ENCODE assay signal across 1 cellular context in genomic region chr12:93591137-93591868, GRCh38.
TF ChIP-seq lines count a peak whose summit lies in the region.

No MANE protein-coding gene starts in this region.

TF ChIP-seq in K562, 482 proteins besides CTCF, POLR2A, EP300 and RAD21 (continued from another document and continues in another):
- TF ChIP-seq NKRF (IDR thresholded peaks at IDR 0.05; ENCODE audit: borderline replicate concordance) (no peak; the same call in 1 of the 2 replicates), HDAC1 (IDR thresholded peaks at IDR 0.05) (peak in 1 of 2 experiments; percentile 85; a peak in 1 of 4 replicates), ZBTB40 (IDR thresholded peaks at IDR 0.05) (peak; percentile 57), ZBTB40 (CRISPR knock-in tag; IDR thresholded peaks at IDR 0.05) (no peak), SLC30A9 (CRISPR knock-in tag; IDR thresholded peaks at IDR 0.05) (no peak), SNRNP70 (optimal IDR thresholded peaks at IDR 0.05; ENCODE audit: low read depth, low read length) (no peak), TFE3 (CRISPR knock-in tag; IDR thresholded peaks at IDR 0.05) (no peak), ZNF217 (CRISPR knock-in tag; IDR thresholded peaks at IDR 0.05) (no peak), RNF2 (IDR thresholded peaks at IDR 0.05) (peak; percentile 75; the same call in 1 of the 2 replicates), ZNF778 (CRISPR knock-in tag; IDR thresholded peaks at IDR 0.05) (no peak), PRMT5 (CRISPR knock-in tag; IDR thresholded peaks at IDR 0.05) (no peak), HDGF (IDR thresholded peaks at IDR 0.05) (no peak), ELF2 (CRISPR knock-in tag; IDR thresholded peaks at IDR 0.05) (no peak), KHSRP (IDR thresholded peaks at IDR 0.05) (no peak), CC2D1A (IDR thresholded peaks at IDR 0.05) (peak; percentile 54; the same call in 1 of the 2 replicates), ZBTB7A (IDR thresholded peaks at IDR 0.05; ENCODE audit: borderline replicate concordance, control insufficient read depth, low read depth, low read length) (peak; percentile 65; the same call in 1 of the 2 replicates), ZNF583 (CRISPR knock-in tag; IDR thresholded peaks at IDR 0.05) (0 out of 2 replicates have a peak, but pooled peaks have one; percentile 41), FOS (IDR thresholded peaks at IDR 0.05; ENCODE audit: extremely low read depth, insufficient read length) (no peak), ETV6 (IDR thresholded peaks at IDR 0.05; ENCODE audit: borderline replicate concordance in 1 of 2, low read depth in 2 of 2, low read length in 1 of 2) (no peak; a peak in 1 of 4 replicates), ETV6 (CRISPR knock-in tag; IDR thresholded peaks at IDR 0.05; ENCODE audit: borderline replicate concordance) (no peak), U2AF1 (optimal IDR thresholded peaks at IDR 0.05; ENCODE audit: low read depth, low read length) (no peak), GTF2A2 (tag; IDR thresholded peaks at IDR 0.05) (no peak), TRIM25 (IDR thresholded peaks at IDR 0.05; ENCODE audit: borderline replicate concordance) (no peak), GTF3C2 (IDR thresholded peaks at IDR 0.05; ENCODE audit: borderline replicate concordance, extremely low read depth, insufficient read length) (no peak), HNRNPH1 (optimal IDR thresholded peaks at IDR 0.05; ENCODE audit: low read depth, low read length) (no peak), HDAC3 (IDR thresholded peaks at IDR 0.05; ENCODE audit: borderline replicate concordance, partially characterized antibody) (peak; percentile 73), ADNP (tag; IDR thresholded peaks at IDR 0.05) (no peak), SFPQ (IDR thresholded peaks at IDR 0.05; ENCODE audit: low read depth, low read length) (no peak), MYNN (IDR thresholded peaks at IDR 0.05) (no peak), MYNN (CRISPR knock-in tag; IDR thresholded peaks at IDR 0.05) (no peak), ZNF766 (CRISPR knock-in tag; conservative IDR thresholded peaks at IDR 0.05) (0 out of 2 replicates have a peak, but pooled peaks have one; percentile 49), GMEB1 (CRISPR knock-in tag; IDR thresholded peaks at IDR 0.05) (peak; percentile 59), TCF15 (CRISPR knock-in tag; IDR thresholded peaks at IDR 0.05) (no peak), MNT (conservative IDR thresholded peaks at IDR 0.05) (peak in 1 of 2 experiments; percentile 68; a peak in 3 of 4 replicates), MCM7 (IDR thresholded peaks at IDR 0.05) (0 out of 4 replicates have a peak, but pooled peaks of 1 of the 2 experiments have one; percentile 42)
